In the genomic region with DNA sequence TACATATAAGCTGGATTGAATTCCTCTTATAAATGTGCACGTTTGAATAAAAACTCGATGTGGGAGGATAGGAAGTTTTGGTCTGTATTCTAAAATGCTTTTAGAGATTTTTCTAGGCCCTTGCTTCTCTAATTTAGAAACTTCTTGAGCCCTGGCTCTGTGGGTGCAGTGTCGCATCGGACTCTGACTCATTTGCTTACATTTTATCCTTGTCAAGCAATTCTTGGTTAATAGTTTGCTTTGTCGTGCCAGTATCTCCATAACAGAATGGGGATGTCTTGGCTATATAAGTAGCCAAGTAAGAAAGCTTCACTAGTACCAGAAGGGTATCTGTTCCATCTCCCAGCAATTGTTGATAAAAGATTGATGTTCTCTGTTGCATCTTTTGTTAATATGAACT, we compare ENCODE assay signal across 26 cellular contexts. TPM values are rescaled to one million over a fixed set of nuclear protein-coding genes. Genes with fewer than 3 reads are reported as not detected.
DNase-seq lines count a peak whose midpoint lies in the region; ATAC-seq and TF ChIP-seq lines count a peak whose summit lies in the region.
"Had no signal": no experiment of that assay in that cellular context is flagged by ENCODE, and none has a peak within 500 bp of the region (broad histone marks: within the 10 kb centered on the region; RNA-seq: fewer than 3 reads in every experiment).

No MANE protein-coding gene starts in this region.

- H2AFZ ChIP-seq in PC-9 = no peak overlapping the region
- H2AFZ ChIP-seq: neural progenitor cell had no signal

- peak; percentile 13 for DNase-seq in GM04504 (ENCODE audit: low read depth)
- DNase-seq in amniotic epithelial cell (ENCODE audit: low read depth) = peak; percentile 25
- DNase-seq in foreskin fibroblast = peak; percentile 29 to 64
- no peak for DNase-seq in foreskin keratinocyte
- DNase-seq in GM19240 (ENCODE audit: insufficient read length, low spot score) = no peak
- DNase-seq in PC-9 = no peak
- DNase-seq in NCI-H2227 treated with DMSO at 0.1 percent for 48 hours (lab: John Stamatoyannopoulos, UW) = no peak
- DNase-seq: activated B cell treated with CpG ODN at 0.5 μM for 24 hours; activated CD4-positive, alpha-beta T cell treated with anti-CD3 and anti-CD28 coated beads, Interleukin-2, amount 50 U/mL, for 4 hours; activated CD8-positive, alpha-beta memory T cell treated with anti-CD3 and anti-CD28 coated beads, Interleukin-2, amount 50 U/mL, for 4 hours; activated naive CD8-positive, alpha-beta T cell treated with anti-CD3 and anti-CD28 coated beads, Interleukin-2, amount 10 ng/mL, durations not matched to agents 7 days and 5 days; DND-41; effector memory CD4-positive, alpha-beta T cell; GOT3; MM.1S; NCI-H146; NCI-H2171 treated with DMSO at 0.1 percent for 48 hours; NCI-H748 treated with DMSO at 0.1 percent for 48 hours; stimulated activated CD4-positive, alpha-beta T cell treated with anti-CD3 and anti-CD28 coated beads, Interleukin-1b, Interleukin-23, amount 100 ng/mL, for 48 hours; T1000; uterus had no signal

- intact Hi-C loops in PC-9 (cut with micrococcal nuclease; ENCODE audit: unreplicated experiment) = no loop called here

- no peaks in the 10 kb centered on the region for H3K9me3 ChIP-seq in PC-9 (ENCODE audit: insufficient read depth, low read depth)
- H3K9me3 ChIP-seq: suprapubic skin, uterus had no signal

- TF ChIP-seq CTCF in foreskin fibroblast (IDR thresholded peaks at IDR 0.05; ENCODE audit: low read depth, low read length) (no peak), foreskin keratinocyte (conservative IDR thresholded peaks at IDR 0.05) (no peak), PC-9 (conservative IDR thresholded peaks at IDR 0.05) (no peak)

- H3K79me2 ChIP-seq in PC-9 (ENCODE audit: low read depth) = no peaks in the 10 kb centered on the region

- H3K4me3 ChIP-seq in foreskin fibroblast (ENCODE audit: low read depth in 1 of 2, low read length in 2 of 2) (no peak overlapping the region), PC-9 (no peak overlapping the region)
- H3K4me3 ChIP-seq: neural progenitor cell, suprapubic skin, uterus had no signal

- POLR2A ChIA-PET in PC-9 (lab: Charles Lee; ENCODE audit: unreplicated experiment) = no interaction called here

- no peaks in the 10 kb centered on the region for H3K9me2 ChIP-seq in PC-9 (ENCODE audit: insufficient read depth)

- CTCF ChIA-PET in PC-9 (lab: Charles Lee) = no interaction called here

- H3K27ac ChIP-seq in foreskin keratinocyte = no peak overlapping the region
- no peak overlapping the region for H3K27ac ChIP-seq in PC-9
- H3K27ac ChIP-seq: neural progenitor cell, suprapubic skin, uterus had no signal

- peaks cover 29% of the 10 kb centered on the region for H3K4me1 ChIP-seq in foreskin keratinocyte
- H3K4me1 ChIP-seq in PC-9 (replicated peaks; ENCODE audit: insufficient read depth) = peaks cover 14% of the 10 kb centered on the region; the same call in 1 of the 2 replicates
- H3K4me1 ChIP-seq: neural progenitor cell, uterus had no signal

- no peaks in the 10 kb centered on the region for H3F3A ChIP-seq in PC-9 (ENCODE audit: insufficient read depth, low read depth)

- ATAC-seq in foreskin keratinocyte = no peak
- ATAC-seq: stimulated activated effector memory CD8-positive, alpha-beta T cell treated with anti-CD3 and anti-CD28 coated beads, Interleukin-12 subunit alpha, Interleukin-12 subunit beta, amount 100 ng/mL, for 72 hours had no signal

- BruUV-seq in PC-9 (replicated peaks; lab: Mats Ljungman, UMichigan) = no TSS peak

- H3K36me3 ChIP-seq in PC-9 (ENCODE audit: low read depth) = no peaks in the 10 kb centered on the region
- H3K36me3 ChIP-seq: neural progenitor cell, suprapubic skin, uterus had no signal

- H3K27me3 ChIP-seq in foreskin keratinocyte = no peaks in the 10 kb centered on the region
- no peaks in the 10 kb centered on the region for H3K27me3 ChIP-seq in PC-9 (ENCODE audit: insufficient read depth, low read depth)
- H3K27me3 ChIP-seq: neural progenitor cell, suprapubic skin, uterus had no signal

- no peak overlapping the region for H3K4me2 ChIP-seq in PC-9
- H3K4me2 ChIP-seq: neural progenitor cell had no signal

- H4K20me1 ChIP-seq in PC-9 (ENCODE audit: insufficient read depth) = no peaks in the 10 kb centered on the region

RNA-seq across cellular contexts. Expression of gene SGMS2, which starts 10.7 kb away (rescaled TPM):
- total RNA-seq in foreskin keratinocyte (31.5 and 35.4 TPM in 2 replicates), PC-9 (2021) (17.0 and 17.9 TPM in 2 replicates)
- 4.1 and 4.5 TPM in 2 replicates for polyA plus RNA-seq in foreskin keratinocyte
- total RNA-seq: activated B cell treated with CpG ODN at 0.5 μM for 24 hours; activated naive CD8-positive, alpha-beta T cell treated with anti-CD3 and anti-CD28 coated beads, Interleukin-2, amount 10 ng/mL, durations not matched to agents 7 days and 5 days; B cell had no signal
- polyA plus RNA-seq: IgD-negative memory B cell had no signal

Comparison
In these comparisons a context has a peak if more than half of its experiments do, and no peak if none do; other contexts are left out.
1. DNase-seq: peak in GM04504 (single experiment), amniotic epithelial cell (single experiment) and foreskin fibroblast (2 of 2); none in foreskin keratinocyte (0 of 2), GM19240 (single experiment), PC-9 (0 of 2) and NCI-H2227 treated with DMSO at 0.1 percent for 48 hours (single experiment).